22 cellular contexts compared by ENCODE assay signal in the genomic region with DNA sequence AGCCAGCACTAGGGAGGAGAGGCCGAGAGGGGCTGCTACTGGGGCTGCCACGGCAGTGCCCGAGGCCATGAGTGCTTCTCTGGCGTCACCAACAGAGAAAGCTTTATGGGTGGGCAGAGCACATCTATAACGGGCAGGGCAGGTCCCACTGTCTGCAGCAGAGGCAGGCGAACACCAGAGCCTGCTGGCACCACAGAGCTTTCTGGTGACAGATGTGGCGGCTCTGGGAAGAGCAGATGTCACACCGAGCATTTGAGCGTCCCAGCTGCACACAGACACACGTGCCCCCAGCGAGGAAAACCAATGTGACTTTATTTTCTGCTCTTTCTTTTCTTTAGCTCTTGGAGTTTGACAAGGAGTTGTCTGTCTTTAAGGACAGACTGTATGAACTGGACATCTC. TPM values are rescaled to one million over a fixed set of nuclear protein-coding genes. Genes with fewer than 3 reads are reported as not detected.
"Had no signal": no experiment of that assay in that cellular context is flagged by ENCODE, and none has a peak within 500 bp of the region (broad histone marks: within the 10 kb centered on the region; RNA-seq: fewer than 3 reads in every experiment).

No MANE protein-coding gene starts in this region.

- DNase-seq: activated CD4-positive, alpha-beta memory T cell treated with anti-CD3 and anti-CD28 coated beads for 36 hours; activated CD4-positive, alpha-beta T cell treated with anti-CD3 and anti-CD28 coated beads for 36 hours; activated CD8-positive, alpha-beta memory T cell treated with anti-CD3 and anti-CD28 coated beads, Interleukin-2, amount 10 ng/mL, durations not matched to agents 7 days and 5 days; activated naive CD4-positive, alpha-beta T cell treated with anti-CD3 and anti-CD28 coated beads, Interleukin-2, amount 50 U/mL, for 16 hours; activated T-cell treated with anti-CD3 and anti-CD28 coated beads, Interleukin-2, amount 50 U/mL, for 1 hour; adrenal gland; colonic mucosa; esophagus squamous epithelium; heart right ventricle; left colon; lower lobe of right lung; naive B cell; stimulated activated CD4-positive, alpha-beta T cell treated with anti-CD3 and anti-CD28 coated beads, Interleukin-1b, Interleukin-23, amount 100 ng/mL, for 48 hours; stomach; thyroid gland had no signal

- H3K4me3 ChIP-seq: adrenal gland, cardiac muscle cell, colonic mucosa, esophagus squamous epithelium, heart right ventricle, lower lobe of right lung, neural progenitor cell, pancreas, stomach, thyroid gland had no signal

- H3K4me3 Mint-ChIP-seq: activated CD4-positive, alpha-beta memory T cell treated with anti-CD3 and anti-CD28 coated beads for 36 hours; activated CD4-positive, alpha-beta T cell treated with anti-CD3 and anti-CD28 coated beads for 36 hours; activated CD8-positive, alpha-beta memory T cell treated with anti-CD3 and anti-CD28 coated beads, Interleukin-2, amount 10 ng/mL, durations not matched to agents 7 days and 5 days; naive B cell; neural progenitor cell; T-helper 1 cell treated with Interleukin-12 subunit alpha and Interleukin-12 subunit beta and Interleukin-4 antibody, amounts not matched to agents 30 μg/mL and 1 μg/mL, for 36 hours had no signal

- H3K4me1 Mint-ChIP-seq: activated CD8-positive, alpha-beta memory T cell treated with anti-CD3 and anti-CD28 coated beads, Interleukin-2, amount 10 ng/mL, durations not matched to agents 7 days and 5 days had no signal

- H3K27ac Mint-ChIP-seq: activated CD4-positive, alpha-beta memory T cell treated with anti-CD3 and anti-CD28 coated beads for 36 hours; activated CD4-positive, alpha-beta T cell treated with anti-CD3 and anti-CD28 coated beads for 36 hours; activated CD8-positive, alpha-beta memory T cell treated with anti-CD3 and anti-CD28 coated beads, Interleukin-2, amount 10 ng/mL, durations not matched to agents 7 days and 5 days; neural progenitor cell; T-helper 1 cell treated with Interleukin-12 subunit alpha and Interleukin-12 subunit beta and Interleukin-4 antibody, amounts not matched to agents 30 μg/mL and 1 μg/mL, for 36 hours had no signal

- H3K27me3 Mint-ChIP-seq: activated CD4-positive, alpha-beta memory T cell treated with anti-CD3 and anti-CD28 coated beads for 36 hours; activated CD4-positive, alpha-beta T cell treated with anti-CD3 and anti-CD28 coated beads for 36 hours; activated CD8-positive, alpha-beta memory T cell treated with anti-CD3 and anti-CD28 coated beads, Interleukin-2, amount 10 ng/mL, durations not matched to agents 7 days and 5 days; naive B cell had no signal

- ATAC-seq: activated CD4-positive, alpha-beta T cell treated with anti-CD3 and anti-CD28 coated beads for 36 hours; activated CD8-positive, alpha-beta memory T cell treated with anti-CD3 and anti-CD28 coated beads, Interleukin-2, amount 10 ng/mL, durations not matched to agents 7 days and 5 days; heart right ventricle; left colon; lower lobe of right lung; pancreas had no signal

- H3K9me3 ChIP-seq: adrenal gland, colonic mucosa, esophagus squamous epithelium, lower lobe of right lung, pancreas, stomach, thyroid gland had no signal

- H3K27ac ChIP-seq: adrenal gland, cardiac muscle cell, colonic mucosa, heart right ventricle, lower lobe of right lung, neural progenitor cell, pancreas, stomach, thyroid gland had no signal

- H3K36me3 Mint-ChIP-seq: activated CD8-positive, alpha-beta memory T cell treated with anti-CD3 and anti-CD28 coated beads, Interleukin-2, amount 10 ng/mL, durations not matched to agents 7 days and 5 days had no signal

RNA-seq across cellular contexts. Expression of a gene that starts 20.5 kb away (rescaled TPM):
- total RNA-seq: activated CD4-positive, alpha-beta memory T cell treated with anti-CD3 and anti-CD28 coated beads for 36 hours; activated CD4-positive, alpha-beta T cell treated with anti-CD3 and anti-CD28 coated beads for 36 hours; activated CD8-positive, alpha-beta memory T cell treated with anti-CD3 and anti-CD28 coated beads, Interleukin-2, amount 10 ng/mL, durations not matched to agents 7 days and 5 days; adrenal gland; colonic mucosa; fibroblast of villous mesenchyme; heart right ventricle; left colon; lower lobe of right lung; mononuclear cell; thyroid gland; urinary bladder had no signal
